In genomic region chr15:40694706-40695468, GRCh38 we compare ENCODE assay signal across 8 cellular contexts. TPM values are rescaled to one million over a fixed set of nuclear protein-coding genes. Genes with fewer than 3 reads are reported as not detected.
DNase-seq lines count a peak whose midpoint lies in the region; ATAC-seq, FAIRE-seq and TF ChIP-seq lines count a peak whose summit lies in the region.

RAD51 (plus strand) TSS chr15:40695174; CDS start chr15:40698759, 3,585 bp downstream.

- H3K4me1 Mint-ChIP-seq in astrocyte (ENCODE audit: low read depth, unreplicated experiment): peaks cover 5% of the 10 kb centered on the region

- H3K4me2 ChIP-seq in astrocyte (ENCODE audit: low read length): peak within 1 kb of the TSS; percentile 92

- peak within 1 kb of the TSS; percentile 91 for H3K9ac ChIP-seq in astrocyte (ENCODE audit: low read length)
- peak within 1 kb of the TSS; percentile 95 for H3K9ac ChIP-seq in rectal smooth muscle tissue (ENCODE audit: low read length)

- WGBS in aorta, 2 donors: 0% methylated on average over 71 to 80 of the region's 80 CpGs

- H3K4me1 ChIP-seq in astrocyte (ENCODE audit: insufficient read depth, low read length): peaks cover 6% of the 10 kb centered on the region
- peaks cover 9% of the 10 kb centered on the region for H3K4me1 ChIP-seq in rectal smooth muscle tissue (ENCODE audit: control insufficient read depth, insufficient read depth, low read length)
- H3K4me1 ChIP-seq in aorta (ENCODE audit: control insufficient read depth in 1 of 2, insufficient read depth in 2 of 2, low read length in 2 of 2): peaks cover 1 to 2% of the 10 kb centered on the region in 2 donors

- no peak for TF ChIP-seq CTCF in astrocyte (IDR thresholded peaks at IDR 0.05; ENCODE audit: insufficient read depth, low read depth, low read length)

- H3K36me3 Mint-ChIP-seq in astrocyte (ENCODE audit: low read depth, unreplicated experiment): peaks cover 6% of the 10 kb centered on the region

- FAIRE-seq in astrocyte (lab: Jason Lieb, UNC): no peak

- peak within 1 kb of the TSS; percentile 79 for H3K27ac Mint-ChIP-seq in astrocyte (ENCODE audit: unreplicated experiment)

- H3K4me3 ChIP-seq in astrocyte (ENCODE audit: insufficient read depth, low read depth, low read length) (peak within 1 kb of the TSS; percentile 95), rectal smooth muscle tissue (ENCODE audit: low read length) (peak within 1 kb of the TSS; percentile 92), aorta (ENCODE audit: low read length in 2 of 2) (peak within 1 kb of the TSS; percentile 70 to 77)

- intact Hi-C loops in aorta (cut with DNase I): loop anchor here in 1 of 2 donors (5.0 kb wide), 1 partner anchor 103 kb away; the partner anchor contains the start of gene KNL1

- peaks cover 21% of the 10 kb centered on the region for H3K79me2 ChIP-seq in astrocyte (ENCODE audit: insufficient read depth, low read length)

- H3K27me3 Mint-ChIP-seq in astrocyte (ENCODE audit: low read depth, unreplicated experiment): no peaks in the 10 kb centered on the region

- peak within 1 kb of the TSS; percentile 92 for H2AFZ ChIP-seq in astrocyte (ENCODE audit: low read depth, low read length)

- H3K27ac ChIP-seq in astrocyte (ENCODE audit: low read depth, low read length) (peak within 1 kb of the TSS; percentile 87), rectal smooth muscle tissue (ENCODE audit: low read depth, low read length) (peak within 1 kb of the TSS; percentile 100), aorta (ENCODE audit: low read depth in 1 of 2, low read length in 2 of 2) (peak within 1 kb of the TSS; percentile 63 to 96)

- H3K4me3 Mint-ChIP-seq in astrocyte (ENCODE audit: unreplicated experiment): peak within 1 kb of the TSS; percentile 100

- DNase-seq in NCI-H2029 treated with DMSO at 0.1 percent for 48 hours (lab: John Stamatoyannopoulos, UW) (peak; percentile 18), T-helper 22 cell (ENCODE audit: low read depth) (peak; percentile 86), astrocyte (ENCODE audit: low read depth) (peak; percentile 88), hepatic stellate cell (ENCODE audit: low spot score) (peak; percentile 98), aorta (peak; percentile 97 to 98)

- H3K9me3 ChIP-seq in astrocyte (ENCODE audit: insufficient read depth, low read depth, low read length) (no peaks in the 10 kb centered on the region), aorta (ENCODE audit: control insufficient read depth, low read length) (no peaks in the 10 kb centered on the region)

- H3K27me3 ChIP-seq in astrocyte (ENCODE audit: insufficient read depth, low read length) (no peaks in the 10 kb centered on the region), rectal smooth muscle tissue (ENCODE audit: control insufficient read depth, insufficient read depth, low read length) (no peaks in the 10 kb centered on the region), aorta (ENCODE audit: control insufficient read depth in 1 of 2, insufficient read depth in 2 of 2, low read length in 1 of 2) (no peaks in the 10 kb centered on the region)

- peak; percentile 51 for ATAC-seq in GM18508 (IDR thresholded peaks at IDR 0.05; ENCODE audit: insufficient read depth, unreplicated experiment)
- peak; percentile 83 for ATAC-seq in HG02981 (IDR thresholded peaks at IDR 0.05; ENCODE audit: unreplicated experiment)
- peak; percentile 97 for ATAC-seq in aorta (ENCODE audit: low FRiP score)

- H4K20me1 ChIP-seq in astrocyte (ENCODE audit: insufficient read depth, low read length): no peaks in the 10 kb centered on the region

- H3K9me3 Mint-ChIP-seq in astrocyte (ENCODE audit: unreplicated experiment): no peaks in the 10 kb centered on the region

- H3K36me3 ChIP-seq in astrocyte (ENCODE audit: insufficient read depth, low read length) (no peaks in the 10 kb centered on the region), rectal smooth muscle tissue (ENCODE audit: control insufficient read depth, insufficient read depth, low read length) (no peaks in the 10 kb centered on the region), aorta (ENCODE audit: control insufficient read depth in 1 of 2, insufficient read depth in 2 of 2, low read length in 1 of 2) (no peaks in the 10 kb centered on the region)

RNA-seq across cellular contexts. Expression of gene RAD51, which starts in this region (rescaled TPM):
- total RNA-seq in astrocyte (3.6 and 5.6 TPM in 2 replicates), aorta (under 1 TPM; 0.42 to 0.87 TPM)
- polyA plus RNA-seq in aorta: under 1 TPM; 0.33 to 0.50 TPM

Comparison
In these comparisons a context has a peak if more than half of its experiments do, and no peak if none do; other contexts are left out.
1. Peak in every context shown above with its lines: DNase-seq, ATAC-seq, H3K4me3 ChIP-seq and H3K27ac ChIP-seq.
2. Peak in DNase-seq, ATAC-seq, H3K4me3 ChIP-seq and H3K27ac ChIP-seq in aorta; RNA of the gene not detected or under 1 TPM.
3. DNase-seq: peak in every context shown above with its lines; median percentile 98 in hepatic stellate cell; 98 in aorta; 88 in astrocyte; 86 in T-helper 22 cell; 18 in NCI-H2029 treated with DMSO at 0.1 percent for 48 hours.